1 cellular context compared by ENCODE assay signal in the genomic region with DNA sequence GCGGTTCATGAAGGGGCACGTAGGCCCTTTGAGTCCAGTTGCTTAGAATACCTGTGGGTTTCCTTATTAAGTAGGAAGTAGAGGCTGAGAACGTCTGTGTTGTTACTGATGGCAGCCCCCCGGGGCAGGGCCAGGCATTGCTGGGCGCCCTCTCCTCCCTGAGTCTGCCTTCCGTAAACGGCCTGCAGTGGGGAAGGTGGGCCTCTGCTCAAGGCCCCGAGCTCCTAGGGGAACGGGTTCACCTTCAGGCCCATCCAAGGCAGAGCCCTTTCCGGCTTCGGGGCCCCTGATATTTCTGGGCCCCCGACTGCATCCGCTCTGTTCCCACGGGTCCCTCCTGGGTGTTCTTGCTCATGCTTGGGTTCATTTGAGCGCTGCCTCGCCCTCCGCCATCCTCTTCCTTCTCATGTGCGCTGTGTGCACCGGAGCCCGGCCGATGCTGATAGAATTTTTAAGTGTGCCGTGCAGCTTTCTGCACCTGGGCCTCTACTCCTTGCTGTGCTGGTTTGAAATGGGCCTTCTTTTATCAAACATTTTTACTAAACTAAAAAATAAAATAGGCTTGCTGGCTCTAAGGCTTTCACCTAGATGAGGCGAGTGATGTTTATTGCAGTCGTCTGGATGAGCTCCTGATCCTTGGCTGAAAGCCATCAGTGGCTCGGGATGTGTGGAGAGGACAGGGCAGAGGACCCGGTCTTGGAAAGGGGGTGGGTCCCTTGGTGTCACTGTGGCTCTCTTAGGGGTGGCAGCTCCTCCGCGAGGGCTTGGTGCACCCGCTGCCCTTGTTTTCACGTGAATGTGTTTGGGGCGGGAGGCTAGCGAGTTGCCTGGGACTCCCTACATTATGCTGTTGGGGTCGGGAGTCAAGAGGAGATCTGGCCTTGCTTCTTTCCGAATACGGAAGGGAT.
TF ChIP-seq lines count a peak whose summit lies in the region.

No MANE protein-coding gene starts in this region.

TF ChIP-seq in H1, 55 proteins besides CTCF, POLR2A, EP300 and RAD21:
- TF ChIP-seq YY1 (IDR thresholded peaks at IDR 0.05; ENCODE audit: low read depth, low read length) (no peak), RFX5 (IDR thresholded peaks at IDR 0.05; ENCODE audit: borderline replicate concordance, low read depth, low read length) (no peak), CBX8 (IDR thresholded peaks at IDR 0.05; ENCODE audit: borderline replicate concordance, low read depth, low read length) (no peak), EZH2 (IDR thresholded peaks at IDR 0.05; ENCODE audit: low read depth, low read length, severe bottlenecking) (no peak), BCL11A (IDR thresholded peaks at IDR 0.05; ENCODE audit: low read depth in 2 of 2, low read length in 2 of 2) (no peak), RBBP5 (IDR thresholded peaks at IDR 0.05; ENCODE audit: borderline replicate concordance, low read depth, low read length) (no peak), JUN (IDR thresholded peaks at IDR 0.05; ENCODE audit: low read depth, low read length) (no peak), CEBPB (IDR thresholded peaks at IDR 0.05; ENCODE audit: low read depth, low read length) (no peak), SP1 (IDR thresholded peaks at IDR 0.05; ENCODE audit: low read depth, low read length) (no peak), GTF2F1 (IDR thresholded peaks at IDR 0.05; ENCODE audit: borderline replicate concordance, low read depth, low read length) (no peak), NANOG (IDR thresholded peaks at IDR 0.05; ENCODE audit: insufficient read depth, low read depth, low read length, poor library complexity, severe bottlenecking) (no peak), CTBP2 (IDR thresholded peaks at IDR 0.05; ENCODE audit: borderline replicate concordance, insufficient read depth, insufficient read length, low read length) (no peak), PHF8 (conservative IDR thresholded peaks at IDR 0.05; ENCODE audit: low read depth, low read length) (no peak)
- TF ChIP-seq, protein P1, sequence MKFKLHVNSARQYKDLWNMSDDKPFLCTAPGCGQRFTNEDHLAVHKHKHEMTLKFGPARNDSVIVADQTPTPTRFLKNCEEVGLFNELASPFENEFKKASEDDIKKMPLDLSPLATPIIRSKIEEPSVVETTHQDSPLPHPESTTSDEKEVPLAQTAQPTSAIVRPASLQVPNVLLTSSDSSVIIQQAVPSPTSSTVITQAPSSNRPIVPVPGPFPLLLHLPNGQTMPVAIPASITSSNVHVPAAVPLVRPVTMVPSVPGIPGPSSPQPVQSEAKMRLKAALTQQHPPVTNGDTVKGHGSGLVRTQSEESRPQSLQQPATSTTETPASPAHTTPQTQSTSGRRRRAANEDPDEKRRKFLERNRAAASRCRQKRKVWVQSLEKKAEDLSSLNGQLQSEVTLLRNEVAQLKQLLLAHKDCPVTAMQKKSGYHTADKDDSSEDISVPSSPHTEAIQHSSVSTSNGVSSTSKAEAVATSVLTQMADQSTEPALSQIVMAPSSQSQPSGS (IDR thresholded peaks at IDR 0.05; ENCODE audit: low read length) = no peak
- TF ChIP-seq, protein P2, sequence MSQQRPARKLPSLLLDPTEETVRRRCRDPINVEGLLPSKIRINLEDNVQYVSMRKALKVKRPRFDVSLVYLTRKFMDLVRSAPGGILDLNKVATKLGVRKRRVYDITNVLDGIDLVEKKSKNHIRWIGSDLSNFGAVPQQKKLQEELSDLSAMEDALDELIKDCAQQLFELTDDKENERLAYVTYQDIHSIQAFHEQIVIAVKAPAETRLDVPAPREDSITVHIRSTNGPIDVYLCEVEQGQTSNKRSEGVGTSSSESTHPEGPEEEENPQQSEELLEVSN (IDR thresholded peaks at IDR 0.05) = no peak
- TF ChIP-seq, protein P3, sequence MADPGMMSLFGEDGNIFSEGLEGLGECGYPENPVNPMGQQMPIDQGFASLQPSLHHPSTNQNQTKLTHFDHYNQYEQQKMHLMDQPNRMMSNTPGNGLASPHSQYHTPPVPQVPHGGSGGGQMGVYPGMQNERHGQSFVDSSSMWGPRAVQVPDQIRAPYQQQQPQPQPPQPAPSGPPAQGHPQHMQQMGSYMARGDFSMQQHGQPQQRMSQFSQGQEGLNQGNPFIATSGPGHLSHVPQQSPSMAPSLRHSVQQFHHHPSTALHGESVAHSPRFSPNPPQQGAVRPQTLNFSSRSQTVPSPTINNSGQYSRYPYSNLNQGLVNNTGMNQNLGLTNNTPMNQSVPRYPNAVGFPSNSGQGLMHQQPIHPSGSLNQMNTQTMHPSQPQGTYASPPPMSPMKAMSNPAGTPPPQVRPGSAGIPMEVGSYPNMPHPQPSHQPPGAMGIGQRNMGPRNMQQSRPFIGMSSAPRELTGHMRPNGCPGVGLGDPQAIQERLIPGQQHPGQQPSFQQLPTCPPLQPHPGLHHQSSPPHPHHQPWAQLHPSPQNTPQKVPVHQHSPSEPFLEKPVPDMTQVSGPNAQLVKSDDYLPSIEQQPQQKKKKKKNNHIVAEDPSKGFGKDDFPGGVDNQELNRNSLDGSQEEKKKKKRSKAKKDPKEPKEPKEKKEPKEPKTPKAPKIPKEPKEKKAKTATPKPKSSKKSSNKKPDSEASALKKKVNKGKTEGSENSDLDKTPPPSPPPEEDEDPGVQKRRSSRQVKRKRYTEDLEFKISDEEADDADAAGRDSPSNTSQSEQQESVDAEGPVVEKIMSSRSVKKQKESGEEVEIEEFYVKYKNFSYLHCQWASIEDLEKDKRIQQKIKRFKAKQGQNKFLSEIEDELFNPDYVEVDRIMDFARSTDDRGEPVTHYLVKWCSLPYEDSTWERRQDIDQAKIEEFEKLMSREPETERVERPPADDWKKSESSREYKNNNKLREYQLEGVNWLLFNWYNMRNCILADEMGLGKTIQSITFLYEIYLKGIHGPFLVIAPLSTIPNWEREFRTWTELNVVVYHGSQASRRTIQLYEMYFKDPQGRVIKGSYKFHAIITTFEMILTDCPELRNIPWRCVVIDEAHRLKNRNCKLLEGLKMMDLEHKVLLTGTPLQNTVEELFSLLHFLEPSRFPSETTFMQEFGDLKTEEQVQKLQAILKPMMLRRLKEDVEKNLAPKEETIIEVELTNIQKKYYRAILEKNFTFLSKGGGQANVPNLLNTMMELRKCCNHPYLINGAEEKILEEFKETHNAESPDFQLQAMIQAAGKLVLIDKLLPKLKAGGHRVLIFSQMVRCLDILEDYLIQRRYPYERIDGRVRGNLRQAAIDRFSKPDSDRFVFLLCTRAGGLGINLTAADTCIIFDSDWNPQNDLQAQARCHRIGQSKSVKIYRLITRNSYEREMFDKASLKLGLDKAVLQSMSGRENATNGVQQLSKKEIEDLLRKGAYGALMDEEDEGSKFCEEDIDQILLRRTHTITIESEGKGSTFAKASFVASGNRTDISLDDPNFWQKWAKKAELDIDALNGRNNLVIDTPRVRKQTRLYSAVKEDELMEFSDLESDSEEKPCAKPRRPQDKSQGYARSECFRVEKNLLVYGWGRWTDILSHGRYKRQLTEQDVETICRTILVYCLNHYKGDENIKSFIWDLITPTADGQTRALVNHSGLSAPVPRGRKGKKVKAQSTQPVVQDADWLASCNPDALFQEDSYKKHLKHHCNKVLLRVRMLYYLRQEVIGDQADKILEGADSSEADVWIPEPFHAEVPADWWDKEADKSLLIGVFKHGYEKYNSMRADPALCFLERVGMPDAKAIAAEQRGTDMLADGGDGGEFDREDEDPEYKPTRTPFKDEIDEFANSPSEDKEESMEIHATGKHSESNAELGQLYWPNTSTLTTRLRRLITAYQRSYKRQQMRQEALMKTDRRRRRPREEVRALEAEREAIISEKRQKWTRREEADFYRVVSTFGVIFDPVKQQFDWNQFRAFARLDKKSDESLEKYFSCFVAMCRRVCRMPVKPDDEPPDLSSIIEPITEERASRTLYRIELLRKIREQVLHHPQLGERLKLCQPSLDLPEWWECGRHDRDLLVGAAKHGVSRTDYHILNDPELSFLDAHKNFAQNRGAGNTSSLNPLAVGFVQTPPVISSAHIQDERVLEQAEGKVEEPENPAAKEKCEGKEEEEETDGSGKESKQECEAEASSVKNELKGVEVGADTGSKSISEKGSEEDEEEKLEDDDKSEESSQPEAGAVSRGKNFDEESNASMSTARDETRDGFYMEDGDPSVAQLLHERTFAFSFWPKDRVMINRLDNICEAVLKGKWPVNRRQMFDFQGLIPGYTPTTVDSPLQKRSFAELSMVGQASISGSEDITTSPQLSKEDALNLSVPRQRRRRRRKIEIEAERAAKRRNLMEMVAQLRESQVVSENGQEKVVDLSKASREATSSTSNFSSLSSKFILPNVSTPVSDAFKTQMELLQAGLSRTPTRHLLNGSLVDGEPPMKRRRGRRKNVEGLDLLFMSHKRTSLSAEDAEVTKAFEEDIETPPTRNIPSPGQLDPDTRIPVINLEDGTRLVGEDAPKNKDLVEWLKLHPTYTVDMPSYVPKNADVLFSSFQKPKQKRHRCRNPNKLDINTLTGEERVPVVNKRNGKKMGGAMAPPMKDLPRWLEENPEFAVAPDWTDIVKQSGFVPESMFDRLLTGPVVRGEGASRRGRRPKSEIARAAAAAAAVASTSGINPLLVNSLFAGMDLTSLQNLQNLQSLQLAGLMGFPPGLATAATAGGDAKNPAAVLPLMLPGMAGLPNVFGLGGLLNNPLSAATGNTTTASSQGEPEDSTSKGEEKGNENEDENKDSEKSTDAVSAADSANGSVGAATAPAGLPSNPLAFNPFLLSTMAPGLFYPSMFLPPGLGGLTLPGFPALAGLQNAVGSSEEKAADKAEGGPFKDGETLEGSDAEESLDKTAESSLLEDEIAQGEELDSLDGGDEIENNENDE (IDR thresholded peaks at IDR 0.05; ENCODE audit: insufficient replicate concordance, low read length) = no peak
